1 cellular context compared by ENCODE assay signal in the genomic region with DNA sequence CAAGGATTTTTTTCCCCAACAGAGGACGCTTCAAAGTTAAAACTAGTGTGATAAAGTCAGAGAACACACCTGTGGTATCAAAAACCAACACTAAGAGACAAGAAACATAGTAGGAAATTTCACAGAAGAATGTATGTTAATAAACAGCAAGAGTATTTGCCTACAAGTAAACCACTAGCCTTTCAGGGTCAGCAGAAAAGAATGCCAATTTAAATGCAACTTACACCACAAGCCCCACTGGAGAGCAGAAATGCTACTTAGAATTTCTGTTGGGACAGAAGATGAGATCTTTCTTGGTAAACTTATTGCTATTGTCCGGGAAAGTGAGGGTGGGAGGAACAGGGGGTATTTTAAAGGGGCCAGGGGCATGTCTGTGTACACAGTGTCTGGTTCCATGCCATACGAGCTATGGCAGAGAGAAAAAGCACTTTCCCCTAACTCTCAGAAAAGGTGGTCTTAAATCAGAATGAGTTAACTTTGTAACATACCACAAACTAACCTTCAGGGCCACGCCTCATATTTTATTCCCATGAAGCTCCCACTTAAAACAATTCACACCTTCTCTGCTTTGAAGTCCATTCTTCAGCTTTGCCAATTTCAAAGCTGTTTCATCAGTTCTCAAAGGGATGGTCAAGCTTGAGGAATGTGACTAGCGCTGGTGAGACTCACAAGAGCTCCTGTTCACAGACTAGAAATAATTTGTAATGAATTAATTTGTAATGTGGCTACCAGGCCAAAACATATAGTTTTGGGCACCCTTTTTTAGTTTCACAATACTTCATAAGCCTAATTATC.
TF ChIP-seq lines count a peak whose summit lies in the region.

No MANE protein-coding gene starts in this region.

TF ChIP-seq in GM23338, 12 proteins besides CTCF, POLR2A, EP300 and RAD21 (continued from another document):
- TF ChIP-seq ZNF462 (CRISPR knock-in tag; IDR thresholded peaks at IDR 0.05) (no peak), ZNF114 (CRISPR knock-in tag; IDR thresholded peaks at IDR 0.05) (no peak), JUNB (IDR thresholded peaks at IDR 0.05; ENCODE audit: unreplicated experiment) (no peak), NANOG (IDR thresholded peaks at IDR 0.05; ENCODE audit: borderline replicate concordance) (no peak), POLR2AphosphoS5 (IDR thresholded peaks at IDR 0.05; ENCODE audit: low read depth) (no peak), ZNF331 (CRISPR knock-in tag; IDR thresholded peaks at IDR 0.05; ENCODE audit: low read depth) (no peak), EZH2 (IDR thresholded peaks at IDR 0.05; ENCODE audit: low read depth, unreplicated experiment) (no peak), STAT1 (IDR thresholded peaks at IDR 0.05; ENCODE audit: unreplicated experiment) (no peak), EZH2phosphoT487 (IDR thresholded peaks at IDR 0.05; ENCODE audit: unreplicated experiment) (no peak)
